ENCODE assay signal across 23 cellular contexts in genomic region chr2:97914691-97915213, GRCh38.
"Had no signal": no experiment of that assay in that cellular context is flagged by ENCODE, and none has a peak within 500 bp of the region (broad histone marks: within the 10 kb centered on the region; RNA-seq: fewer than 3 reads in every experiment).

No MANE protein-coding gene starts in this region.

- H3K4me1 ChIP-seq: neural progenitor cell, tibial artery had no signal

- H3K9me3 ChIP-seq: body of pancreas, left ventricle myocardium inferior had no signal

- DNase-seq: activated CD4-positive, alpha-beta T cell treated with anti-CD3 and anti-CD28 coated beads for 1 hour; activated CD4-positive, alpha-beta T cell treated with anti-CD3 and anti-CD28 coated beads, Interleukin-2, amount 50 U/mL, for 48 hours; activated effector memory CD4-positive, alpha-beta T cell treated with anti-CD3 and anti-CD28 coated beads, Interleukin-2, amount 50 U/mL, for 16 hours; activated naive CD4-positive, alpha-beta T cell treated with anti-CD3 and anti-CD28 coated beads, Interleukin-2, amount 10 ng/mL, durations not matched to agents 7 days and 5 days; anterior cingulate cortex; body of pancreas; cortex of kidney; glutamatergic neuron; kidney glomerular epithelial cell; left ventricle myocardium inferior; naive thymus-derived CD8-positive, alpha-beta T cell; small intestine; stimulated activated CD4-positive, alpha-beta T cell treated with anti-CD3 and anti-CD28 coated beads, Interleukin-2, amount 100 ng/mL, for 24 hours; stimulated activated naive CD4-positive, alpha-beta T cell treated with Interleukin-2 at 50 U/mL for 16 hours; substantia nigra; T-cell; tibial artery; WERI-Rb-1 had no signal

- H3K27me3 Mint-ChIP-seq: activated naive CD4-positive, alpha-beta T cell treated with anti-CD3 and anti-CD28 coated beads, Interleukin-2, amount 10 ng/mL, durations not matched to agents 7 days and 5 days; naive thymus-derived CD8-positive, alpha-beta T cell; T-cell had no signal

- H3K4me1 Mint-ChIP-seq: neural progenitor cell had no signal

- ATAC-seq: body of pancreas; naive thymus-derived CD8-positive, alpha-beta T cell; sciatic nerve; T-cell had no signal

- H3K4me3 Mint-ChIP-seq: activated naive CD4-positive, alpha-beta T cell treated with anti-CD3 and anti-CD28 coated beads, Interleukin-2, amount 10 ng/mL, durations not matched to agents 7 days and 5 days; neural progenitor cell; T-cell had no signal

- H3K4me3 ChIP-seq: body of pancreas, cardiac muscle cell, hepatocyte, left ventricle myocardium inferior, neural progenitor cell, tibial artery had no signal

- H3K27me3 ChIP-seq: body of pancreas, cardiac muscle cell, hepatocyte, neural progenitor cell, tibial artery had no signal

- H3K27ac ChIP-seq: body of pancreas, cardiac muscle cell, hepatocyte, left ventricle myocardium inferior, neural progenitor cell, tibial artery, WERI-Rb-1 had no signal

- H3K9me3 Mint-ChIP-seq: T-cell had no signal

- H3K27ac Mint-ChIP-seq: activated naive CD4-positive, alpha-beta T cell treated with anti-CD3 and anti-CD28 coated beads, Interleukin-2, amount 10 ng/mL, durations not matched to agents 7 days and 5 days; naive thymus-derived CD8-positive, alpha-beta T cell; neural progenitor cell; T-cell; T-helper 2 cell treated with Interferon-gamma antibody and Interleukin-4, amounts not matched to agents 5 μg/mL and 100 μg/mL, for 36 hours had no signal

- H3K36me3 ChIP-seq: cardiac muscle cell, left ventricle myocardium inferior, tibial artery had no signal
